2 cellular contexts compared by ENCODE assay signal in genomic region chr2:39683022-39683699, GRCh38.
TF ChIP-seq lines count a peak whose summit lies in the region.

No MANE protein-coding gene starts in this region.

TF ChIP-seq in HepG2, 621 proteins besides CTCF, POLR2A, EP300 and RAD21:
- TF ChIP-seq ARID3A (IDR thresholded peaks at IDR 0.05; ENCODE audit: low read depth, low read length) (no peak), MAFK (conservative IDR thresholded peaks at IDR 0.05 in 1 of 2, IDR thresholded peaks at IDR 0.05 in 1 of 2; ENCODE audit: low read length in 2 of 2) (peak; percentile 66 to 71), TFDP1 (CRISPR knock-in tag; IDR thresholded peaks at IDR 0.05; ENCODE audit: borderline replicate concordance) (no peak), MAFF (IDR thresholded peaks at IDR 0.05; ENCODE audit: low read depth, low read length) (peak; percentile 35; the same call in 1 of the 2 replicates), ZNF441 (CRISPR knock-in tag; IDR thresholded peaks at IDR 0.05; ENCODE audit: borderline replicate concordance) (no peak)
TF ChIP-seq in HepG2: peak in this region for 2.

TF ChIP-seq in K562, 482 proteins besides CTCF, POLR2A, EP300 and RAD21:
- TF ChIP-seq SMAD1 (IDR thresholded peaks at IDR 0.05; ENCODE audit: low read depth, low read length, partially characterized antibody) (no peak), TAF9B (IDR thresholded peaks at IDR 0.05; ENCODE audit: partially characterized antibody) (no peak), HCFC1 (IDR thresholded peaks at IDR 0.05; ENCODE audit: low read depth, low read length) (no peak), SAFB (IDR thresholded peaks at IDR 0.05; ENCODE audit: borderline replicate concordance, low read depth, low read length) (no peak), TFAM (CRISPR knock-in tag; conservative IDR thresholded peaks at IDR 0.05) (no peak), XRCC3 (IDR thresholded peaks at IDR 0.05) (no peak), ZNF316 (IDR thresholded peaks at IDR 0.05) (peak; percentile 6; the same call in 1 of the 2 replicates), U2AF1 (optimal IDR thresholded peaks at IDR 0.05; ENCODE audit: low read depth, low read length) (no peak)
